In genomic region chr13:23740002-23740401, GRCh38 we compare ENCODE assay signal across 18 cellular contexts.
"Had no signal": no experiment of that assay in that cellular context is flagged by ENCODE, and none has a peak within 500 bp of the region (broad histone marks: within the 10 kb centered on the region; RNA-seq: fewer than 3 reads in every experiment).

No MANE protein-coding gene starts in this region.

- H3K4me3 ChIP-seq: ascending aorta, coronary artery, gastroesophageal sphincter, lung, transverse colon, vagina had no signal

- H3K27me3 Mint-ChIP-seq: activated naive CD4-positive, alpha-beta T cell treated with anti-CD3 and anti-CD28 coated beads, Interleukin-2, amount 50 U/mL, for 24 hours; stimulated activated naive CD8-positive, alpha-beta T cell treated with anti-CD3 and anti-CD28 coated beads, Interleukin-15, Interleukin-2, amounts not matched to agents 100 ng/mL and 50 ng/mL, for 24 hours had no signal

- H3K9me3 Mint-ChIP-seq: activated naive CD4-positive, alpha-beta T cell treated with anti-CD3 and anti-CD28 coated beads, Interleukin-2, amount 50 U/mL, for 24 hours; nephron progenitor cell; stimulated activated naive CD8-positive, alpha-beta T cell treated with anti-CD3 and anti-CD28 coated beads, Interleukin-15, Interleukin-2, amounts not matched to agents 100 ng/mL and 50 ng/mL, for 24 hours; T-helper 1 cell treated with Interleukin-12 subunit alpha and Interleukin-12 subunit beta and Interleukin-4 antibody, amounts not matched to agents 30 μg/mL and 1 μg/mL, for 36 hours had no signal

- H3K36me3 ChIP-seq: ascending aorta, gastroesophageal sphincter, transverse colon, vagina had no signal

- H3K27ac Mint-ChIP-seq: activated naive CD4-positive, alpha-beta T cell treated with anti-CD3 and anti-CD28 coated beads, Interleukin-2, amount 50 U/mL, for 24 hours; nephron progenitor cell; T-helper 1 cell treated with Interleukin-12 subunit alpha and Interleukin-12 subunit beta and Interleukin-4 antibody, amounts not matched to agents 30 μg/mL and 1 μg/mL, for 36 hours had no signal

- H3K4me1 ChIP-seq: ascending aorta, transverse colon had no signal

- H3K27me3 ChIP-seq: ascending aorta, gastroesophageal sphincter, transverse colon, vagina had no signal

- H3K27ac ChIP-seq: ascending aorta, coronary artery, gastroesophageal sphincter, transverse colon, vagina had no signal

- H3K4me3 Mint-ChIP-seq: activated naive CD4-positive, alpha-beta T cell treated with anti-CD3 and anti-CD28 coated beads, Interleukin-2, amount 50 U/mL, for 24 hours; nephron progenitor cell; stimulated activated naive CD8-positive, alpha-beta T cell treated with anti-CD3 and anti-CD28 coated beads, Interleukin-15, Interleukin-2, amounts not matched to agents 100 ng/mL and 50 ng/mL, for 24 hours; T-helper 1 cell treated with Interleukin-12 subunit alpha and Interleukin-12 subunit beta and Interleukin-4 antibody, amounts not matched to agents 30 μg/mL and 1 μg/mL, for 36 hours had no signal

- DNase-seq: activated CD4-positive, alpha-beta T cell treated with anti-CD3 and anti-CD28 coated beads, Interleukin-2, amount 50 U/mL, for 1 hour; activated CD8-positive, alpha-beta memory T cell treated with anti-CD3 and anti-CD28 coated beads for 24 hours; activated CD8-positive, alpha-beta memory T cell treated with anti-CD3 and anti-CD28 coated beads, Interleukin-2, amount 50 U/mL, for 48 hours; activated effector memory CD4-positive, alpha-beta T cell treated with Interleukin-2 at 50 U/mL for 16 hours; activated T-cell treated with anti-CD3 and anti-CD28 coated beads, Interleukin-2, amount 50 U/mL, for 48 hours; left colon; midbrain; nephron progenitor cell; occipital lobe; transverse colon had no signal

- H3K9me3 ChIP-seq: ascending aorta, gastroesophageal sphincter, transverse colon, vagina had no signal
